In genomic region chr15:34969340-34970097, GRCh38 we compare ENCODE assay signal across 1 cellular context.
TF ChIP-seq lines count a peak whose summit lies in the region.

Gene AQR (minus strand): TSS chr15:34969742. CDS start chr15:34969613, 129 bp downstream.

TF ChIP-seq in K562, 482 proteins besides CTCF, POLR2A, EP300 and RAD21 (continued from another document and continues in another):
- TF ChIP-seq HES1 (IDR thresholded peaks at IDR 0.05; ENCODE audit: low read depth), result no peak
- TF ChIP-seq ARID2 (IDR thresholded peaks at IDR 0.05), result no peak
- peak; percentile 96 for TF ChIP-seq C11orf30 (IDR thresholded peaks at IDR 0.05; ENCODE audit: low read depth)
- TF ChIP-seq MEIS2 (IDR thresholded peaks at IDR 0.05; ENCODE audit: partially characterized antibody), result no peak
- 0 out of 2 replicates have a peak, but pooled peaks have one; percentile 15 for TF ChIP-seq BHLHE40 (IDR thresholded peaks at IDR 0.05; ENCODE audit: low read length)
- no peak for TF ChIP-seq ZNF140 (CRISPR knock-in tag; IDR thresholded peaks at IDR 0.05)
- TF ChIP-seq MEF2D (tag; conservative IDR thresholded peaks at IDR 0.05; ENCODE audit: low read depth), result peak; percentile 54; the same call in 1 of the 2 replicates
- TF ChIP-seq PRMT5 (CRISPR knock-in tag; IDR thresholded peaks at IDR 0.05), result no peak
- TF ChIP-seq CHD2 (IDR thresholded peaks at IDR 0.05; ENCODE audit: low read depth, low read length), result peak; percentile 27; the same call in 1 of the 2 replicates
- no peak for TF ChIP-seq ZNF407 (IDR thresholded peaks at IDR 0.05; ENCODE audit: low read depth)
- TF ChIP-seq KLF1 (tag; IDR thresholded peaks at IDR 0.05), result no peak
- TF ChIP-seq E2F5 (CRISPR knock-in tag; IDR thresholded peaks at IDR 0.05), result no peak; the same call in 1 of the 2 replicates
- no peak for TF ChIP-seq U2AF2 (optimal IDR thresholded peaks at IDR 0.05; ENCODE audit: low read depth, low read length)
- TF ChIP-seq ILF3 (IDR thresholded peaks at IDR 0.05; ENCODE audit: borderline replicate concordance), result no peak
- peak; percentile 39; the same call in 1 of the 2 replicates for TF ChIP-seq GTF2F1 (IDR thresholded peaks at IDR 0.05; ENCODE audit: low read depth, low read length)
- TF ChIP-seq NEUROD1 (IDR thresholded peaks at IDR 0.05; ENCODE audit: borderline replicate concordance, low read depth, low read length, partially characterized antibody), result no peak
- peak; percentile 70; the same call in 1 of the 2 replicates for TF ChIP-seq ZBTB33 (CRISPR knock-in tag; IDR thresholded peaks at IDR 0.05)
- no peak for TF ChIP-seq PTBP1 (IDR thresholded peaks at IDR 0.05; ENCODE audit: low read depth, low read length)
- peak; percentile 6; the same call in 1 of the 2 replicates for TF ChIP-seq NFATC3 (IDR thresholded peaks at IDR 0.05)
- no peak for TF ChIP-seq SFPQ (IDR thresholded peaks at IDR 0.05; ENCODE audit: low read depth, low read length)
- TF ChIP-seq TOE1 (IDR thresholded peaks at IDR 0.05; ENCODE audit: borderline replicate concordance), result peak; percentile 79; the same call in 1 of the 2 replicates
- TF ChIP-seq TOE1 (CRISPR knock-in tag; IDR thresholded peaks at IDR 0.05; ENCODE audit: borderline replicate concordance, low read depth), result no peak
- no peak for TF ChIP-seq MTF1 (CRISPR knock-in tag; IDR thresholded peaks at IDR 0.05; ENCODE audit: borderline replicate concordance)
- TF ChIP-seq ZBTB34 (CRISPR knock-in tag; IDR thresholded peaks at IDR 0.05), result no peak
- no peak for TF ChIP-seq ZNF592 (IDR thresholded peaks at IDR 0.05)
- TF ChIP-seq ZBTB9 (CRISPR knock-in tag; IDR thresholded peaks at IDR 0.05), result no peak
- no peak for TF ChIP-seq BMI1 (IDR thresholded peaks at IDR 0.05; ENCODE audit: low read length)
- TF ChIP-seq EGR1 (conservative IDR thresholded peaks at IDR 0.05), result no peak
- TF ChIP-seq HLTF (IDR thresholded peaks at IDR 0.05), result no peak
- peak; percentile 65 to 84 for TF ChIP-seq MNT (conservative IDR thresholded peaks at IDR 0.05)
- 0 out of 2 replicates have a peak, but pooled peaks have one; percentile 60 for TF ChIP-seq ZBED1 (IDR thresholded peaks at IDR 0.05)
- TF ChIP-seq MCM3 (IDR thresholded peaks at IDR 0.05), result no peak
- TF ChIP-seq ADNP (tag; IDR thresholded peaks at IDR 0.05), result no peak
